ENCODE assay signal across 19 cellular contexts in genomic region chr21:44199448-44199847, GRCh38. TPM values are rescaled to one million over a fixed set of nuclear protein-coding genes. Genes with fewer than 3 reads are reported as not detected.
DNase-seq lines count a peak whose midpoint lies in the region; ATAC-seq and TF ChIP-seq lines count a peak whose summit lies in the region.
"Had no signal": no experiment of that assay in that cellular context is flagged by ENCODE, and none has a peak within 500 bp of the region (broad histone marks: within the 10 kb centered on the region; RNA-seq: fewer than 3 reads in every experiment).

No MANE protein-coding gene starts in this region.

- TF ChIP-seq POLR2A in gastroesophageal sphincter (IDR thresholded peaks at IDR 0.05) = no peak

- no peak for TF ChIP-seq EP300 in gastroesophageal sphincter (IDR thresholded peaks at IDR 0.05)

- no peak overlapping the region for H3K4me2 ChIP-seq in hepatocyte

- H3K27me3 ChIP-seq in hepatocyte (no peaks in the 10 kb centered on the region), gastroesophageal sphincter (peaks cover 12% of the 10 kb centered on the region)

- H3K4me3 ChIP-seq in hepatocyte = no peak overlapping the region
- no peak overlapping the region for H3K4me3 ChIP-seq in gastroesophageal sphincter

- intact Hi-C loops in sciatic nerve (cut with DNase I) = no loop called here

- no peaks in the 10 kb centered on the region for H3K36me3 ChIP-seq in hepatocyte (replicated peaks; ENCODE audit: insufficient read depth, low read depth)
- no peaks in the 10 kb centered on the region for H3K36me3 ChIP-seq in gastroesophageal sphincter

- no peaks in the 10 kb centered on the region for H3K9me3 ChIP-seq in hepatocyte (ENCODE audit: low read depth)
- H3K9me3 ChIP-seq in gastroesophageal sphincter = no peaks in the 10 kb centered on the region

- TF ChIP-seq CTCF in hepatocyte (IDR thresholded peaks at IDR 0.05; ENCODE audit: poor library complexity) = no peak
- no peak for TF ChIP-seq CTCF in gastroesophageal sphincter (IDR thresholded peaks at IDR 0.05)

- H3K79me2 ChIP-seq in hepatocyte = no peaks in the 10 kb centered on the region

- no peak overlapping the region for H3K27ac ChIP-seq in hepatocyte
- no peak overlapping the region for H3K27ac ChIP-seq in gastroesophageal sphincter
- H3K27ac ChIP-seq: C4-2B had no signal

- DNase-seq in NCI-H510A (lab: John Stamatoyannopoulos, UW) = peak; percentile 56
- no peak for DNase-seq in NCI-H510A treated with DMSO at 0.1 percent for 48 hours (lab: John Stamatoyannopoulos, UW)
- DNase-seq in NCI-H69 (lab: John Stamatoyannopoulos, UW) = peak; percentile 54
- DNase-seq in hepatocyte (ENCODE audit: low spot score) = peak; percentile 5
- peak; percentile 30 for DNase-seq in sciatic nerve (ENCODE audit: low spot score)
- DNase-seq in NK-92 treated with Interleukin-12 subunit alpha and Interleukin-12 subunit beta, amount 100 ng/mL, for 24 hours (lab: John Stamatoyannopoulos, UW) = no peak
- DNase-seq: activated CD4-positive, alpha-beta T cell treated with anti-CD3 and anti-CD28 coated beads, Interleukin-2, amount 50 U/mL, for 48 hours; activated naive CD8-positive, alpha-beta T cell treated with anti-CD3 and anti-CD28 coated beads, Interleukin-2, amount 10 ng/mL, durations not matched to agents 7 days and 5 days; activated T-cell treated with anti-CD3 and anti-CD28 coated beads, Interleukin-2, amount 50 U/mL, for 72 hours; DMS153; HFFc6; immature natural killer cell; mesenchymal stem cell; NCI-H2029 treated with DMSO at 0.1 percent for 48 hours; NCI-H524 treated with DMSO at 0.1 percent for 48 hours; SW 1271 had no signal

- no peaks in the 10 kb centered on the region for H3K9me2 ChIP-seq in hepatocyte (replicated peaks; ENCODE audit: insufficient read depth)

- WGBS in hepatocyte (ENCODE audit: low lambda C conversion rate, missing lambda C conversion rate) = 77% methylated on average over 15 of the region's 15 CpGs
- 66 to 67% methylated on average over 11 to 15 of the region's 15 CpGs for WGBS in gastroesophageal sphincter (ENCODE audit: low coverage in 1 of 2), 2 donors

- no peaks in the 10 kb centered on the region for H4K20me1 ChIP-seq in hepatocyte (ENCODE audit: insufficient read depth, poor library complexity, severe bottlenecking)

- H3K4me1 ChIP-seq in hepatocyte (ENCODE audit: insufficient read depth) = no peaks in the 10 kb centered on the region
- H3K4me1 ChIP-seq in gastroesophageal sphincter = no peaks in the 10 kb centered on the region

- ATAC-seq in sciatic nerve (no peak), GM19351 (IDR thresholded peaks at IDR 0.05; ENCODE audit: unreplicated experiment) (no peak), gastroesophageal sphincter (no peak)
- ATAC-seq: activated T-cell treated with anti-CD3 and anti-CD28 coated beads, Interleukin-2, amount 50 U/mL, for 72 hours had no signal

- no peak overlapping the region for H2AFZ ChIP-seq in hepatocyte

RNA-seq across cellular contexts. Expression of gene ICOSLG, which starts 41.3 kb away (rescaled TPM):
- total RNA-seq in hepatocyte (0.48 and 2.4 TPM in 2 replicates), sciatic nerve (5.3 TPM), gastroesophageal sphincter (1 to 10 TPM in 2 of 4 donors, under 1 TPM in 2; 0.40 to 1.9 (median 0.80) TPM)
- polyA plus RNA-seq in hepatocyte = 0.68 and 1.9 TPM in 2 replicates
- polyA plus RNA-seq: immature natural killer cell had no signal

Comparison
In these comparisons a context has a peak if more than half of its experiments do, and no peak if none do; other contexts are left out.
1. DNase-seq: peak in NCI-H510A (single experiment), NCI-H69 (single experiment), hepatocyte (single experiment) and sciatic nerve (single experiment); none in NCI-H510A treated with DMSO at 0.1 percent for 48 hours (single experiment) and NK-92 treated with Interleukin-12 subunit alpha and Interleukin-12 subunit beta, amount 100 ng/mL, for 24 hours (single experiment).